ENCODE assay signal across 29 cellular contexts in genomic region chr19:17993076-17993813, GRCh38. TPM values are rescaled to one million over a fixed set of nuclear protein-coding genes. Genes with fewer than 3 reads are reported as not detected.
"Had no signal": no experiment of that assay in that cellular context is flagged by ENCODE, and none has a peak within 500 bp of the region (broad histone marks: within the 10 kb centered on the region; RNA-seq: fewer than 3 reads in every experiment).

No MANE protein-coding gene starts in this region.

- H3K4me3 Mint-ChIP-seq: activated CD8-positive, alpha-beta T cell treated with anti-CD3 and anti-CD28 coated beads for 36 hours; activated naive CD4-positive, alpha-beta T cell treated with anti-CD3 and anti-CD28 coated beads, Interleukin-2, amount 10 ng/mL, durations not matched to agents 7 days and 5 days; activated naive CD8-positive, alpha-beta T cell treated with anti-CD3 and anti-CD28 coated beads for 36 hours; activated T-cell treated with anti-CD3 and anti-CD28 coated beads, Interleukin-2, amount 50 U/mL, for 72 hours; T-cell had no signal

- H3K9me3 Mint-ChIP-seq: activated CD8-positive, alpha-beta T cell treated with anti-CD3 and anti-CD28 coated beads for 36 hours; activated naive CD4-positive, alpha-beta T cell treated with anti-CD3 and anti-CD28 coated beads, Interleukin-2, amount 10 ng/mL, durations not matched to agents 7 days and 5 days; activated naive CD8-positive, alpha-beta T cell treated with anti-CD3 and anti-CD28 coated beads for 36 hours; activated T-cell treated with anti-CD3 and anti-CD28 coated beads, Interleukin-2, amount 50 U/mL, for 72 hours; activated T-helper 2 cell treated with anti-CD3 and anti-CD28 coated beads, Interferon-gamma antibody, Interleukin-2, Interleukin-4, amounts not matched to agents 10 μg/mL and 5 μg/mL and 100 μg/mL, durations not matched to agents 14 hours and 24 hours and 36 hours; T-cell had no signal

- H3K27me3 ChIP-seq: brain microvascular endothelial cell had no signal

- H3K4me1 Mint-ChIP-seq: activated naive CD4-positive, alpha-beta T cell treated with anti-CD3 and anti-CD28 coated beads, Interleukin-2, amount 10 ng/mL, durations not matched to agents 7 days and 5 days had no signal

- ATAC-seq: activated CD4-positive, CD25-positive, alpha-beta regulatory T cell treated with anti-CD3 and anti-CD28 coated beads, Interleukin-2, amount 50 U/mL, for 24 hours; activated CD8-positive, alpha-beta T cell treated with anti-CD3 and anti-CD28 coated beads for 36 hours; activated T-cell treated with anti-CD3 and anti-CD28 coated beads, Interleukin-2, amount 50 U/mL, for 72 hours; Panc1; Right ventricle myocardium inferior; T-cell had no signal

- DNase-seq: activated CD4-positive, alpha-beta T cell treated with anti-CD3 and anti-CD28 coated beads for 4 hours; activated CD8-positive, alpha-beta memory T cell treated with anti-CD3 and anti-CD28 coated beads, Interleukin-2, amount 50 U/mL, for 4 hours; activated CD8-positive, alpha-beta T cell treated with anti-CD3 and anti-CD28 coated beads for 36 hours; activated gamma-delta T cell treated with Interleukin-2 at 50 U/mL for 16 hours; activated naive CD4-positive, alpha-beta T cell treated with anti-CD3 and anti-CD28 coated beads, Interleukin-2, amount 10 ng/mL, durations not matched to agents 7 days and 5 days; activated naive CD8-positive, alpha-beta T cell treated with anti-CD3 and anti-CD28 coated beads for 36 hours; activated T-cell treated with anti-CD3 and anti-CD28 coated beads, Interleukin-2, amount 50 U/mL, for 72 hours; brain microvascular endothelial cell; cerebellar nuclear complex; NCI-H1092; NCI-H1417; NCI-H1930; NCI-H2171; NCI-H2227 treated with DMSO at 0.1 percent for 48 hours; NCI-H446 treated with DMSO at 0.1 percent for 48 hours; NCI-H524 treated with DMSO at 0.1 percent for 48 hours; NCI-H748 treated with DMSO at 0.1 percent for 48 hours; OCI-M1; RPMI8226; T-cell; T-helper 2 cell; T1000 had no signal

- H3K27ac ChIP-seq: brain microvascular endothelial cell, SK-N-MC, VCaP had no signal

- H3K36me3 ChIP-seq: brain microvascular endothelial cell had no signal

- H3K36me3 Mint-ChIP-seq: activated naive CD4-positive, alpha-beta T cell treated with anti-CD3 and anti-CD28 coated beads, Interleukin-2, amount 10 ng/mL, durations not matched to agents 7 days and 5 days; activated naive CD8-positive, alpha-beta T cell treated with anti-CD3 and anti-CD28 coated beads for 36 hours; T-cell had no signal

- H3K4me3 ChIP-seq: SK-N-MC had no signal

- H3K27me3 Mint-ChIP-seq: activated CD8-positive, alpha-beta T cell treated with anti-CD3 and anti-CD28 coated beads for 36 hours; activated naive CD8-positive, alpha-beta T cell treated with anti-CD3 and anti-CD28 coated beads for 36 hours; T-cell had no signal

- H3K27ac Mint-ChIP-seq: activated CD8-positive, alpha-beta T cell treated with anti-CD3 and anti-CD28 coated beads for 36 hours; activated naive CD4-positive, alpha-beta T cell treated with anti-CD3 and anti-CD28 coated beads, Interleukin-2, amount 10 ng/mL, durations not matched to agents 7 days and 5 days; activated naive CD8-positive, alpha-beta T cell treated with anti-CD3 and anti-CD28 coated beads for 36 hours; activated T-cell treated with anti-CD3 and anti-CD28 coated beads, Interleukin-2, amount 50 U/mL, for 72 hours; activated T-helper 2 cell treated with anti-CD3 and anti-CD28 coated beads, Interferon-gamma antibody, Interleukin-2, Interleukin-4, amounts not matched to agents 10 μg/mL and 5 μg/mL and 100 μg/mL, durations not matched to agents 14 hours and 24 hours and 36 hours; T-cell had no signal

RNA-seq across cellular contexts. Expression of gene KCNN1, which starts 26.3 kb away (rescaled TPM):
- total RNA-seq: MCF 10A, Right ventricle myocardium inferior, T-cell had no signal
